Comparison of ENCODE assay signal across 1 cellular context in genomic region chr19:1383311-1384084, GRCh38.
TF ChIP-seq lines count a peak whose summit lies in the region.

Gene NDUFS7, plus strand, starts transcription at chr19:1383907. Its CDS starts 20 bp downstream, at chr19:1383927.

TF ChIP-seq in GM12878, 131 proteins besides CTCF, POLR2A, EP300 and RAD21 (continued from another document and continues in another):
- TF ChIP-seq ZBTB4 (CRISPR knock-in tag; IDR thresholded peaks at IDR 0.05) (peak; percentile 60; the same call in 1 of the 2 replicates), SIN3A (IDR thresholded peaks at IDR 0.05; ENCODE audit: low read depth, low read length) (peak; percentile 96), SP1 (IDR thresholded peaks at IDR 0.05; ENCODE audit: low read depth, low read length) (peak; percentile 91), ATF2 (IDR thresholded peaks at IDR 0.05; ENCODE audit: low read length) (peak; percentile 38; the same call in 1 of the 2 replicates), STAT3 (IDR thresholded peaks at IDR 0.05; ENCODE audit: low read depth, low read length) (peak; percentile 57; the same call in 1 of the 2 replicates), SMARCA5 (IDR thresholded peaks at IDR 0.05) (peak; percentile 98), ZNF622 (IDR thresholded peaks at IDR 0.05) (no peak), DPF2 (IDR thresholded peaks at IDR 0.05) (peak; percentile 93), JUND (IDR thresholded peaks at IDR 0.05; ENCODE audit: low read depth, low read length) (peak; percentile 47; the same call in 1 of the 2 replicates), NR2C1 (IDR thresholded peaks at IDR 0.05) (peak; percentile 94), CEBPZ (IDR thresholded peaks at IDR 0.05; ENCODE audit: low read depth, low read length) (no peak), ETV6 (conservative IDR thresholded peaks at IDR 0.05 in 1 of 2, IDR thresholded peaks at IDR 0.05 in 1 of 2; ENCODE audit: borderline replicate concordance in 1 of 2, low read depth in 1 of 2) (peak in 1 of 2 experiments; percentile 77; a peak in 2 of 4 replicates), SIX5 (IDR thresholded peaks at IDR 0.05; ENCODE audit: low read depth, low read length, severe bottlenecking) (peak; percentile 86), MXI1 (IDR thresholded peaks at IDR 0.05; ENCODE audit: low read depth, low read length) (peak; percentile 96), NBN (IDR thresholded peaks at IDR 0.05) (peak; percentile 99), SPI1 (IDR thresholded peaks at IDR 0.05; ENCODE audit: borderline replicate concordance, insufficient read depth, low read depth, low read length) (no peak), RB1 (IDR thresholded peaks at IDR 0.05; ENCODE audit: borderline replicate concordance) (peak; percentile 98; the same call in 1 of the 2 replicates), KAT2A (conservative IDR thresholded peaks at IDR 0.05; ENCODE audit: control insufficient read depth, low read depth, low read length) (no peak), BCL3 (IDR thresholded peaks at IDR 0.05; ENCODE audit: borderline replicate concordance, insufficient read depth, low read depth, low read length, poor library complexity, severe bottlenecking) (peak; percentile 22), PKNOX1 (IDR thresholded peaks at IDR 0.05) (peak; percentile 50; the same call in 1 of the 2 replicates), PRDM15 (CRISPR knock-in tag; IDR thresholded peaks at IDR 0.05) (peak; percentile 19; the same call in 1 of the 2 replicates), E2F8 (IDR thresholded peaks at IDR 0.05; ENCODE audit: low read depth, partially characterized antibody) (peak; percentile 76), FOXK2 (IDR thresholded peaks at IDR 0.05) (peak; percentile 84), ASH2L (IDR thresholded peaks at IDR 0.05; ENCODE audit: borderline replicate concordance, low read depth) (peak; percentile 99), RELB (IDR thresholded peaks at IDR 0.05; ENCODE audit: low read depth) (peak; percentile 98), MTA3 (IDR thresholded peaks at IDR 0.05; ENCODE audit: borderline replicate concordance, low read length) (no peak), SREBF1 (IDR thresholded peaks at IDR 0.05; ENCODE audit: low read length) (peak; percentile 65), NFYA (IDR thresholded peaks at IDR 0.05; ENCODE audit: borderline replicate concordance, low read depth, low read length) (no peak), CBX5 (IDR thresholded peaks at IDR 0.05; ENCODE audit: low read depth) (peak; percentile 96), ZSCAN29 (IDR thresholded peaks at IDR 0.05) (peak; percentile 99), FOXM1 (IDR thresholded peaks at IDR 0.05; ENCODE audit: low read depth, low read length) (0 out of 2 replicates have a peak, but pooled peaks have one; percentile 62), TCF3 (IDR thresholded peaks at IDR 0.05; ENCODE audit: borderline replicate concordance, insufficient read depth, low read depth, low read length) (peak; percentile 73), SMAD5 (IDR thresholded peaks at IDR 0.05; ENCODE audit: low read depth) (0 out of 2 replicates have a peak, but pooled peaks have one; percentile 30)
